8 cellular contexts compared by ENCODE assay signal in the genomic region with DNA sequence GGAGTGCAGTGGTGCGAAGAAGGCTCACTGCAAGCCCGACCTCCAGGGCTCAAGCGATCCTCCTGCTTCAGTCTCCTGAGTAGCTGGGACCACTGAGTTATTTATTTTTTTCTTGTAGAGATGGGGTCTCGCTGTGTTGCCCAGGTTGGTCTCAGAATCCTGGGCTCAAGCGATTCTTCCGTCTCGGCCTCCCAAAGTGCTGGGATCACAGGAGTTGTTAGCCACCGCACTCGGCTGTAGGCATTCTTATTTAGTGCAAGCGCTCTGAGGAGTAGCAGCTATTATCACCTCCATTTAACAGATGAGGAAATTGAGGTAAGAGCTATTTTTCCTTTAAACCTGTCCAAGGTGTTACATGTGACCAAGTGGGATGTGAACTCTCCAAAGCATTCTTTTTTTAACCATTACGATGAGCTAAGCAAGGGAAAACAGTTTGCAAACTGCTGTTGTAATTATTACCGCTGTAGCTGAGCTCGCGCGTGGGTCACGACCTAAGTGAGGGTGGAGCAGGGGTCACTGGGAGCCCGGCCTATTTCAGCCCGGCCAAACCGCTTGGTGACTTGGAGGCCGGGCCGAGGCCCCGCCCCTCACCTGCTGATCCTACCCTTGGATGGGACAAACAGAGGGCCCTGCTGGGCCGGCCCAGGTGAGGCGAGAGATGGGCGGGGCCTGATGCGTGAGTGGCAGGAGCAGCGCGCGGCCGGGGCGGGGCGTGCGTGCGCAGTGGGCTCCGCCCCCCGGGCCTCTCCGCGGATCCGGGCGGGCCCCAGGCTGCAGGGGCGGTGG. TPM values are rescaled to one million over a fixed set of nuclear protein-coding genes. Genes with fewer than 3 reads are reported as not detected.
DNase-seq lines count a peak whose midpoint lies in the region; ATAC-seq, FAIRE-seq and TF ChIP-seq lines count a peak whose summit lies in the region.

No MANE protein-coding gene starts in this region.

- H3K9me1 ChIP-seq in endothelial cell of umbilical vein (replicated peaks; ENCODE audit: control insufficient read depth, extremely low read depth, insufficient read depth, low read length) = no peaks in the 10 kb centered on the region

- no peak overlapping the region for H3K9ac ChIP-seq in endothelial cell of umbilical vein (replicated peaks; ENCODE audit: extremely low read depth, insufficient read depth, low read length)

- H3K4me3 ChIP-seq in endothelial cell of umbilical vein (replicated peaks in 1 of 3; ENCODE audit: insufficient read depth in 1 of 3, low read depth in 1 of 3, low read length in 3 of 3) = peak overlapping the region in 2 of 3 experiments; percentile 46

- no peak for TF ChIP-seq CTCF in endothelial cell of umbilical vein (IDR thresholded peaks at IDR 0.05; ENCODE audit: extremely low read depth in 1 of 2, insufficient read depth in 1 of 2, low read depth in 1 of 2, low read length in 2 of 2)

- POLR2A ChIA-PET in endothelial cell of umbilical vein (lab: Charles Lee) = no interaction called here

- no peak for TF ChIP-seq POLR2A in endothelial cell of umbilical vein (IDR thresholded peaks at IDR 0.05; ENCODE audit: low read depth, low read length)

- peaks cover 38% of the 10 kb centered on the region in 2 experiments for H3K27me3 ChIP-seq in endothelial cell of umbilical vein (ENCODE audit: control insufficient read depth in 2 of 2, insufficient read depth in 2 of 2, low read length in 2 of 2)

- ATAC-seq in GM19372 (IDR thresholded peaks at IDR 0.05; ENCODE audit: low read depth, unreplicated experiment) (peak; percentile 82), HG03521 (IDR thresholded peaks at IDR 0.05; ENCODE audit: unreplicated experiment) (peak; percentile 76)

- no peaks in the 10 kb centered on the region for H3K9me3 ChIP-seq in endothelial cell of umbilical vein (replicated peaks; ENCODE audit: control insufficient read depth, insufficient read depth, low read length)

- dilution Hi-C loops in endothelial cell of umbilical vein (cut with MboI; ENCODE audit: extremely low pct_ligation_motif_present, low sequenced_read_pairs) = no loop called here

- H3K4me1 ChIP-seq in endothelial cell of umbilical vein (ENCODE audit: control insufficient read depth, extremely low read depth, insufficient read depth, low read length) = peaks cover 8% of the 10 kb centered on the region

- no peaks in the 10 kb centered on the region for H4K20me1 ChIP-seq in endothelial cell of umbilical vein (replicated peaks; ENCODE audit: control insufficient read depth, extremely low read depth, insufficient read depth, low read length)

- H3K36me3 ChIP-seq in endothelial cell of umbilical vein (ENCODE audit: control insufficient read depth in 2 of 2, extremely low read depth in 1 of 2, insufficient read depth in 2 of 2, low read length in 2 of 2) = no peaks in the 10 kb centered on the region

- H3K27ac ChIP-seq in endothelial cell of umbilical vein (ENCODE audit: insufficient read depth, low read depth, low read length) = no peak overlapping the region

- H2AFZ ChIP-seq in endothelial cell of umbilical vein (ENCODE audit: low read depth, low read length) = peak overlapping the region; percentile 42

- CTCF ChIA-PET in endothelial cell of umbilical vein (lab: Charles Lee) = interaction anchor here (0.6 to 1.3 kb wide), 6 partner anchors 9 to 217 kb away, joined by 3 to 6 read pairs (median 3); no protein-coding TSS in a partner anchor

- H3K79me2 ChIP-seq in endothelial cell of umbilical vein (ENCODE audit: control insufficient read depth, insufficient read depth, low read length) = no peaks in the 10 kb centered on the region

- BruUV-seq in endothelial cell of umbilical vein (replicated peaks; lab: Mats Ljungman, UMichigan) = no TSS peak

- intact Hi-C loops in endothelial cell of umbilical vein (cut with micrococcal nuclease) = no loop called here

- DNase-seq in AML-193 (lab: John Stamatoyannopoulos, UW) (peak; percentile 16 to 25), NOMO-1 treated with DMSO at 0.1 percent for 48 hours (lab: John Stamatoyannopoulos, UW; ENCODE audit: unreplicated experiment) (peak; percentile 74), endothelial cell of umbilical vein (ENCODE audit: low read depth, low spot score) (peak; percentile 50), midbrain (lab: John Stamatoyannopoulos, UW) (peak; percentile 74)
- DNase-seq in activated CD8-positive, alpha-beta memory T cell treated with anti-CD3 and anti-CD28 coated beads, Interleukin-2, amount 50 U/mL, for 48 hours = peak; percentile 91
- DNase-seq in stimulated activated CD8-positive, alpha-beta memory T cell treated with anti-CD3 and anti-CD28 coated beads, Interleukin-15, amount 100 ng/mL, for 24 hours (ENCODE audit: low read depth) = peak; percentile 52

- H3K4me2 ChIP-seq in endothelial cell of umbilical vein (ENCODE audit: insufficient read depth, low read length) = peak overlapping the region; percentile 76

- FAIRE-seq in endothelial cell of umbilical vein (lab: Jason Lieb, UNC) = peak; percentile 77

TF ChIP-seq in endothelial cell of umbilical vein, 7 proteins besides CTCF, POLR2A, EP300 and RAD21:
- TF ChIP-seq FOS (IDR thresholded peaks at IDR 0.05; ENCODE audit: borderline replicate concordance, insufficient read depth, low read length) (no peak), MAX (IDR thresholded peaks at IDR 0.05; ENCODE audit: insufficient read depth, insufficient read length) (no peak), MYC (IDR thresholded peaks at IDR 0.05; ENCODE audit: low read depth, low read length) (no peak), GATA2 (IDR thresholded peaks at IDR 0.05; ENCODE audit: insufficient read depth, insufficient read length, low read depth, low read length) (no peak), POLR2AphosphoS5 (IDR thresholded peaks at IDR 0.05; ENCODE audit: insufficient read depth, low read depth, low read length) (no peak), EZH2 (IDR thresholded peaks at IDR 0.05; ENCODE audit: borderline replicate concordance, low read depth, low read length, severe bottlenecking) (no peak), JUN (IDR thresholded peaks at IDR 0.05; ENCODE audit: borderline replicate concordance, insufficient read depth, insufficient read length, low read depth) (no peak)

RNA-seq across cellular contexts. Expression of gene KREMEN1, which starts 0.4 kb away (rescaled TPM):
- 0.99 and 1.1 TPM in 2 replicates for total RNA-seq in endothelial cell of umbilical vein
- polyA plus RNA-seq in endothelial cell of umbilical vein = 0.58 and 0.81 TPM in 2 replicates
- 0.32 and 0.39 TPM in 2 replicates for polyA plus RNA-seq in endothelial cell of umbilical vein (2011; cell fraction: cytosol; rRNA removed)
- polyA plus RNA-seq in endothelial cell of umbilical vein (2011; cell fraction: nucleus; rRNA removed) = 0.24 and 0.46 TPM in 2 replicates
- 0.47 and 1.2 TPM in 2 replicates for polyA plus RNA-seq in endothelial cell of umbilical vein (2012)
- polyA minus RNA-seq in endothelial cell of umbilical vein = 0.24 and 0.47 TPM in 2 replicates
- polyA minus RNA-seq in endothelial cell of umbilical vein (2011; cell fraction: cytosol; rRNA and poly(A)+ RNA removed) = 0.41 TPM
- 0.05 and 0.10 TPM in 2 replicates for polyA minus RNA-seq in endothelial cell of umbilical vein (2011; cell fraction: nucleus; rRNA and poly(A)+ RNA removed)

RNA-seq across cellular contexts. Expression of gene C22orf31, which starts 10.8 kb away (rescaled TPM):
- total RNA-seq in endothelial cell of umbilical vein = not detected in 2 replicates
- not detected in 2 replicates for polyA plus RNA-seq in endothelial cell of umbilical vein
- polyA plus RNA-seq in endothelial cell of umbilical vein (2011; cell fraction: cytosol; rRNA removed) = not detected in 2 replicates
- not detected in 2 replicates for polyA plus RNA-seq in endothelial cell of umbilical vein (2011; cell fraction: nucleus; rRNA removed)
- not detected in 2 replicates for polyA plus RNA-seq in endothelial cell of umbilical vein (2012)
- polyA minus RNA-seq in endothelial cell of umbilical vein = not detected in 2 replicates
- polyA minus RNA-seq in endothelial cell of umbilical vein (2011; cell fraction: cytosol; rRNA and poly(A)+ RNA removed) = not detected
- polyA minus RNA-seq in endothelial cell of umbilical vein (2011; cell fraction: nucleus; rRNA and poly(A)+ RNA removed) = not detected in 2 replicates

Comparison
In these comparisons a context has a peak if more than half of its experiments do, and no peak if none do; other contexts are left out.
1. DNase-seq: peak in every context shown above with its lines; median percentile 91 in activated CD8-positive, alpha-beta memory T cell treated with anti-CD3 and anti-CD28 coated beads, Interleukin-2, amount 50 U/mL, for 48 hours; 74 in NOMO-1 treated with DMSO at 0.1 percent for 48 hours; 74 in midbrain; 52 in stimulated activated CD8-positive, alpha-beta memory T cell treated with anti-CD3 and anti-CD28 coated beads, Interleukin-15, amount 100 ng/mL, for 24 hours; 50 in endothelial cell of umbilical vein; 20 in AML-193.